ENCODE assay signal across 1 cellular context in the genomic region with DNA sequence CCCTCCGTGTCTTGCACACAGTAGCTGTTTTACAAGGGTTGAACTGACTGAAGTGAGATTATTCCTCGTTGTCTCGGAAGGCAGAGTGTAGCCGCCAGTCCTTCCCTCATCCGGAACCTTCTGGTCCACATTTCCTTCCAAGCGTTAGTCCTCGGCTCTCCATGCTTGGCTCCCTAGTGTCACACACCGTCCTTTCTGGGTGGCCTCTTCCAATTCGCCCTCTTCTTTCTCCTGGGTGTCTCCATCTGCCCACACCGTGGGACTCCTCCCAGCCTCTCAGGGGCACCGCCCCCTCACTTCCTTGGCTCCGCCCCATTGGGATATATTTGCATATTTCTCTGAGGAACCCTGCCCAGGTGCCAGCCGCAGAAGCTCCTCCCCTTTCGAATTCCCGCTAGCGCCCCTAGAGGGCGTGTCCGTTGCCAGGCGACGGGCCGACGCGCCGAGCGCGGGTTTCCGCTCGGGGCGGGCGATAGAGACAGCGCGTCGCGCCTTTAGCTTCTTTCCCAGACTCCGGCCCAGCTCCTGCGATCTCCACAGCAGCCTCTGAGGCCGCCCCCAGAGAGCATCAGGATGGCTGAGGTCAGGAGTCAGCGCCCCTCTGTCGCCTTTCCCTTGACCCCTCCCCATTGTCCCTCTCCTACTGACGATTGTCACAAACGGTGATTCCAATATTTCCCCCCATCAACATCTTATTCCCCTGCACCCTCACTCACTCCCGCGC.
A peak's percentile ranks its signal among the peaks of the same experiment; 100 is the strongest.
TF ChIP-seq lines count a peak whose summit lies in the region.

Gene CFAP58, plus strand, starts transcription at position 509 of the 724 bp plus-strand sequence. Its CDS starts 65 bp downstream, at position 574.

TF ChIP-seq in K562, 482 proteins besides CTCF, POLR2A, EP300 and RAD21 (continued from another document and continues in another):
- TF ChIP-seq ZBTB1 (CRISPR knock-in tag; IDR thresholded peaks at IDR 0.05; ENCODE audit: borderline replicate concordance, low read depth) (no peak), REST (CRISPR knock-in tag; IDR thresholded peaks at IDR 0.05; ENCODE audit: low read depth) (0 out of 2 replicates have a peak, but pooled peaks have one; percentile 33), CBX1 (IDR thresholded peaks at IDR 0.05; ENCODE audit: low read depth) (no peak), SRF (CRISPR knock-in tag; IDR thresholded peaks at IDR 0.05) (0 out of 4 replicates have a peak, but pooled peaks of 1 of the 2 experiments have one; percentile 40), ESRRB (CRISPR knock-in tag; IDR thresholded peaks at IDR 0.05; ENCODE audit: borderline replicate concordance) (no peak), NFRKB (IDR thresholded peaks at IDR 0.05; ENCODE audit: low read depth) (0 out of 2 replicates have a peak, but pooled peaks have one; percentile 41), SREBF2 (CRISPR knock-in tag; IDR thresholded peaks at IDR 0.05) (no peak), CREM (IDR thresholded peaks at IDR 0.05; ENCODE audit: low read depth) (peak; percentile 71), ZBTB34 (CRISPR knock-in tag; IDR thresholded peaks at IDR 0.05) (no peak), ZNF830 (CRISPR knock-in tag; IDR thresholded peaks at IDR 0.05) (no peak), PHB (CRISPR knock-in tag; IDR thresholded peaks at IDR 0.05) (no peak), ERF (CRISPR knock-in tag; IDR thresholded peaks at IDR 0.05) (no peak), RBM14 (IDR thresholded peaks at IDR 0.05; ENCODE audit: borderline replicate concordance, insufficient read depth, low read depth, low read length) (no peak), DNMT1 (IDR thresholded peaks at IDR 0.05) (no peak), SNRNP70 (optimal IDR thresholded peaks at IDR 0.05; ENCODE audit: low read depth, low read length) (no peak), ZFPM2 (CRISPR knock-in tag; IDR thresholded peaks at IDR 0.05) (no peak), ZBTB43 (CRISPR knock-in tag; IDR thresholded peaks at IDR 0.05) (no peak), CCAR2 (IDR thresholded peaks at IDR 0.05; ENCODE audit: low read depth, low read length) (no peak), ETS2 (tag; IDR thresholded peaks at IDR 0.05; ENCODE audit: borderline replicate concordance, poor library complexity, severe bottlenecking) (no peak), ETV1 (tag; conservative IDR thresholded peaks at IDR 0.05; ENCODE audit: low read depth) (peak; percentile 66), ZNF436 (CRISPR knock-in tag; IDR thresholded peaks at IDR 0.05) (no peak), HNRNPLL (IDR thresholded peaks at IDR 0.05; ENCODE audit: low read depth, low read length, poor library complexity, severe bottlenecking) (no peak), ZC3H4 (CRISPR knock-in tag; IDR thresholded peaks at IDR 0.05; ENCODE audit: borderline replicate concordance) (no peak), SMAD3 (CRISPR knock-in tag; conservative IDR thresholded peaks at IDR 0.05) (no peak), RNF2 (IDR thresholded peaks at IDR 0.05) (no peak; the same call in 1 of the 2 replicates), PHF21A (IDR thresholded peaks at IDR 0.05; ENCODE audit: borderline replicate concordance, low read depth) (no peak), HDGF (IDR thresholded peaks at IDR 0.05) (0 out of 2 replicates have a peak, but pooled peaks have one; percentile 20), SRSF1 (IDR thresholded peaks at IDR 0.05; ENCODE audit: low read depth, low read length) (no peak), BRD4 (IDR thresholded peaks at IDR 0.05) (no peak), TFAM (CRISPR knock-in tag; conservative IDR thresholded peaks at IDR 0.05) (no peak), GTF2E2 (tag; IDR thresholded peaks at IDR 0.05) (no peak), ZNF124 (CRISPR knock-in tag; IDR thresholded peaks at IDR 0.05) (no peak), ZBTB49 (CRISPR knock-in tag; IDR thresholded peaks at IDR 0.05; ENCODE audit: borderline replicate concordance) (no peak), FOXK2 (conservative IDR thresholded peaks at IDR 0.05 in 1 of 2, IDR thresholded peaks at IDR 0.05 in 1 of 2; ENCODE audit: low read depth in 2 of 2) (no peak)
- TF ChIP-seq, protein P1, sequence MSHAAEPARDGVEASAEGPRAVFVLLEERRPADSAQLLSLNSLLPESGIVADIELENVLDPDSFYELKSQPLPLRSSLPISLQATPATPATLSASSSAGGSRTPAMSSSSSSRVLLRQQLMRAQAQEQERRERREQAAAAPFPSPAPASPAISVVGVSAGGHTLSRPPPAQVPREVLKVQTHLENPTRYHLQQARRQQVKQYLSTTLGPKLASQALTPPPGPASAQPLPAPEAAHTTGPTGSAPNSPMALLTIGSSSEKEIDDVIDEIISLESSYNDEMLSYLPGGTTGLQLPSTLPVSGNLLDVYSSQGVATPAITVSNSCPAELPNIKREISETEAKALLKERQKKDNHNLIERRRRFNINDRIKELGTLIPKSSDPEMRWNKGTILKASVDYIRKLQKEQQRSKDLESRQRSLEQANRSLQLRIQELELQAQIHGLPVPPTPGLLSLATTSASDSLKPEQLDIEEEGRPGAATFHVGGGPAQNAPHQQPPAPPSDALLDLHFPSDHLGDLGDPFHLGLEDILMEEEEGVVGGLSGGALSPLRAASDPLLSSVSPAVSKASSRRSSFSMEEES (CRISPR knock-in tag; IDR thresholded peaks at IDR 0.05): no peak
- TF ChIP-seq, protein P2, sequence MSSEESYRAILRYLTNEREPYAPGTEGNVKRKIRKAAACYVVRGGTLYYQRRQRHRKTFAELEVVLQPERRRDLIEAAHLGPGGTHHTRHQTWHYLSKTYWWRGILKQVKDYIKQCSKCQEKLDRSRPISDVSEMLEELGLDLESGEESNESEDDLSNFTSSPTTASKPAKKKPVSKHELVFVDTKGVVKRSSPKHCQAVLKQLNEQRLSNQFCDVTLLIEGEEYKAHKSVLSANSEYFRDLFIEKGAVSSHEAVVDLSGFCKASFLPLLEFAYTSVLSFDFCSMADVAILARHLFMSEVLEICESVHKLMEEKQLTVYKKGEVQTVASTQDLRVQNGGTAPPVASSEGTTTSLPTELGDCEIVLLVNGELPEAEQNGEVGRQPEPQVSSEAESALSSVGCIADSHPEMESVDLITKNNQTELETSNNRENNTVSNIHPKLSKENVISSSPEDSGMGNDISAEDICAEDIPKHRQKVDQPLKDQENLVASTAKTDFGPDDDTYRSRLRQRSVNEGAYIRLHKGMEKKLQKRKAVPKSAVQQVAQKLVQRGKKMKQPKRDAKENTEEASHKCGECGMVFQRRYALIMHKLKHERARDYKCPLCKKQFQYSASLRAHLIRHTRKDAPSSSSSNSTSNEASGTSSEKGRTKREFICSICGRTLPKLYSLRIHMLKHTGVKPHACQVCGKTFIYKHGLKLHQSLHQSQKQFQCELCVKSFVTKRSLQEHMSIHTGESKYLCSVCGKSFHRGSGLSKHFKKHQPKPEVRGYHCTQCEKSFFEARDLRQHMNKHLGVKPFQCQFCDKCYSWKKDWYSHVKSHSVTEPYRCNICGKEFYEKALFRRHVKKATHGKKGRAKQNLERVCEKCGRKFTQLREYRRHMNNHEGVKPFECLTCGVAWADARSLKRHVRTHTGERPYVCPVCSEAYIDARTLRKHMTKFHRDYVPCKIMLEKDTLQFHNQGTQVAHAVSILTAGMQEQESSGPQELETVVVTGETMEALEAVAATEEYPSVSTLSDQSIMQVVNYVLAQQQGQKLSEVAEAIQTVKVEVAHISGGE (CRISPR knock-in tag; IDR thresholded peaks at IDR 0.05): no peak
- TF ChIP-seq, protein P3, sequence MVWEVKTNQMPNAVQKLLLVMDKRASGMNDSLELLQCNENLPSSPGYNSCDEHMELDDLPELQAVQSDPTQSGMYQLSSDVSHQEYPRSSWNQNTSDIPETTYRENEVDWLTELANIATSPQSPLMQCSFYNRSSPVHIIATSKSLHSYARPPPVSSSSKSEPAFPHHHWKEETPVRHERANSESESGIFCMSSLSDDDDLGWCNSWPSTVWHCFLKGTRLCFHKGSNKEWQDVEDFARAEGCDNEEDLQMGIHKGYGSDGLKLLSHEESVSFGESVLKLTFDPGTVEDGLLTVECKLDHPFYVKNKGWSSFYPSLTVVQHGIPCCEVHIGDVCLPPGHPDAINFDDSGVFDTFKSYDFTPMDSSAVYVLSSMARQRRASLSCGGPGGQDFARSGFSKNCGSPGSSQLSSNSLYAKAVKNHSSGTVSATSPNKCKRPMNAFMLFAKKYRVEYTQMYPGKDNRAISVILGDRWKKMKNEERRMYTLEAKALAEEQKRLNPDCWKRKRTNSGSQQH (CRISPR knock-in tag; IDR thresholded peaks at IDR 0.05): no peak
- TF ChIP-seq, protein P4, sequence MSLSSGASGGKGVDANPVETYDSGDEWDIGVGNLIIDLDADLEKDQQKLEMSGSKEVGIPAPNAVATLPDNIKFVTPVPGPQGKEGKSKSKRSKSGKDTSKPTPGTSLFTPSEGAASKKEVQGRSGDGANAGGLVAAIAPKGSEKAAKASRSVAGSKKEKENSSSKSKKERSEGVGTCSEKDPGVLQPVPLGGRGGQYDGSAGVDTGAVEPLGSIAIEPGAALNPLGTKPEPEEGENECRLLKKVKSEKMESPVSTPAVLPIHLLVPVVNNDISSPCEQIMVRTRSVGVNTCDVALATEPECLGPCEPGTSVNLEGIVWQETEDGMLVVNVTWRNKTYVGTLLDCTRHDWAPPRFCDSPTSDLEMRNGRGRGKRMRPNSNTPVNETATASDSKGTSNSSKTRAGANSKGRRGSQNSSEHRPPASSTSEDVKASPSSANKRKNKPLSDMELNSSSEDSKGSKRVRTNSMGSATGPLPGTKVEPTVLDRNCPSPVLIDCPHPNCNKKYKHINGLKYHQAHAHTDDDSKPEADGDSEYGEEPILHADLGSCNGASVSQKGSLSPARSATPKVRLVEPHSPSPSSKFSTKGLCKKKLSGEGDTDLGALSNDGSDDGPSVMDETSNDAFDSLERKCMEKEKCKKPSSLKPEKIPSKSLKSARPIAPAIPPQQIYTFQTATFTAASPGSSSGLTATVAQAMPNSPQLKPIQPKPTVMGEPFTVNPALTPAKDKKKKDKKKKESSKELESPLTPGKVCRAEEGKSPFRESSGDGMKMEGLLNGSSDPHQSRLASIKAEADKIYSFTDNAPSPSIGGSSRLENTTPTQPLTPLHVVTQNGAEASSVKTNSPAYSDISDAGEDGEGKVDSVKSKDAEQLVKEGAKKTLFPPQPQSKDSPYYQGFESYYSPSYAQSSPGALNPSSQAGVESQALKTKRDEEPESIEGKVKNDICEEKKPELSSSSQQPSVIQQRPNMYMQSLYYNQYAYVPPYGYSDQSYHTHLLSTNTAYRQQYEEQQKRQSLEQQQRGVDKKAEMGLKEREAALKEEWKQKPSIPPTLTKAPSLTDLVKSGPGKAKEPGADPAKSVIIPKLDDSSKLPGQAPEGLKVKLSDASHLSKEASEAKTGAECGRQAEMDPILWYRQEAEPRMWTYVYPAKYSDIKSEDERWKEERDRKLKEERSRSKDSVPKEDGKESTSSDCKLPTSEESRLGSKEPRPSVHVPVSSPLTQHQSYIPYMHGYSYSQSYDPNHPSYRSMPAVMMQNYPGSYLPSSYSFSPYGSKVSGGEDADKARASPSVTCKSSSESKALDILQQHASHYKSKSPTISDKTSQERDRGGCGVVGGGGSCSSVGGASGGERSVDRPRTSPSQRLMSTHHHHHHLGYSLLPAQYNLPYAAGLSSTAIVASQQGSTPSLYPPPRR (CRISPR knock-in tag; IDR thresholded peaks at IDR 0.05; ENCODE audit: borderline replicate concordance): no peak
